Comparison of ENCODE assay signal across 8 cellular contexts in the genomic region with DNA sequence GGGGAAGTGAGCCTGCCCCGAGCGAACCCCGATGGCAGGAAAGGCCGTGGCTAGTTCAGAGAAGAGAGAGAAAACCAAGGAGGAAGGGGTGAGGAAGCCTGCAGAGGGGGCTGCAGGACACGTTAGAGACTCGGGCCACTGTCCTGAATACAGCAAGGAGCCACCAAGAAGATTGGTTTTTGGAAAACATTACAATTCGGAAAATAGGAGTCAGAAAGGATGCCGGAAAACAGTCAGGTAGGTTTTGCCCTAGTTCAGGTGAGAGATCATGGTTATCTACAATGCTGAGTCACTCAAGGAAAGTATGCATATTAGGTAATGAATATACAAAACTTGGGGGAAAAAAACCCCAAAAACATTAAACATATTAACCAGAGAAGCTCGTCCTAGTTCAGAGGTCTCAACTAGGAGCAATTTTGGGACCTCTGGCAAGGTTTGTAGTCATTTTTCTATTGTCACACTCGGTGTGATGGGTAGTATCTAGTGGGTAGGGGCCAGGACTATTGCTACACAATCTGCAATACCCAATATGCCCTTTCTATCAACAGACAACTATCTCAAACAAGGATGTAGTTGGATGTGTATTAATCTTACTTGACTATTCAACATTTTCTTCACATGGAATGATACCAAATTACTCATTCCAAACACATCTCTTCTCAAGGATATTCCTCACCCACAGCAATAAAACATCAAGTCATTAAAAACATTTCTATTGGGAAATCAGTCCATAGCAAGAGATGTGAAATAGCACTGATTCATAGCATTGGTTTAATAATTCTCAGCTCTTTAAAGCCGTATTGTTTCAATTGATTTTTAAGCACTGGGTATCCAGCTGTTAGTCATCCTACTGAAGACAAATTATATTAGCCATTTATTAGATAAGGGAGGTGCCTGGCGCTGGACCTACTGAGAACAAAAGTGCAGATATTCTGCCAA.
A peak's percentile ranks its signal among the peaks of the same experiment; 100 is the strongest.
DNase-seq lines count a peak whose midpoint lies in the region; ATAC-seq and TF ChIP-seq lines count a peak whose summit lies in the region.

No MANE protein-coding gene starts in this region.

- peak overlapping the region in 1 of 2 donors; percentile 72 for H3K4me3 Mint-ChIP-seq in CD14-positive monocyte

- H3K4me1 Mint-ChIP-seq in CD14-positive monocyte, result peaks cover 5% of the 10 kb centered on the region

- peaks cover 4 to 11% (median 9%) of the 10 kb centered on the region in 3 donors for H3K27me3 Mint-ChIP-seq in CD14-positive monocyte (ENCODE audit: low read depth in 3 of 3)

- TF ChIP-seq CTCF in CD14-positive monocyte (IDR thresholded peaks at IDR 0.05) (peak; percentile 48), breast epithelium (IDR thresholded peaks at IDR 0.05) (peak in 2 of 3 donors; percentile 21 to 32)

- peak overlapping the region in 1 of 7 donors; percentile 10 for H3K27ac Mint-ChIP-seq in CD14-positive monocyte

- H3K27ac ChIP-seq in breast epithelium, result peak overlapping the region; percentile 30 to 55

- no peak for TF ChIP-seq POLR2A in breast epithelium (IDR thresholded peaks at IDR 0.05)

- H3K36me3 ChIP-seq in breast epithelium, result no peaks in the 10 kb centered on the region

- intact Hi-C loops in CD14-positive monocyte (cut with micrococcal nuclease) (no loop called here), breast epithelium (cut with DNase I; ENCODE audit: low total_unique reads) (no loop called here)

- no peaks in the 10 kb centered on the region for H3K27me3 ChIP-seq in breast epithelium

- peaks cover 0 to 1% (median 0%) of the 10 kb centered on the region in 7 donors for H3K9me3 Mint-ChIP-seq in CD14-positive monocyte

- H3K4me1 ChIP-seq in breast epithelium, result no peaks in the 10 kb centered on the region

- no peak for DNase-seq in CD14-positive monocyte (ENCODE audit: low spot score)
- DNase-seq in T-helper 22 cell (ENCODE audit: low read depth), result peak; percentile 3
- DNase-seq in breast epithelium (ENCODE audit: low spot score in 2 of 2), result peak in 1 of 2 donors; percentile 45
- DNase-seq in left kidney (ENCODE audit: low read depth, low spot score), result peak; percentile 78
- DNase-seq in stimulated activated CD4-positive, alpha-beta T cell treated with anti-CD3 and anti-CD28 coated beads, Interleukin-4, amount 100 ng/mL, for 1 hour, result peak; percentile 42
- no peak for DNase-seq in amniotic stem cell (lab: John Stamatoyannopoulos, UW)

- peaks cover 0 to 1% of the 10 kb centered on the region in 2 donors for H3K36me3 Mint-ChIP-seq in CD14-positive monocyte

- ATAC-seq in HG03175 (IDR thresholded peaks at IDR 0.05; ENCODE audit: unreplicated experiment) (peak; percentile 41), GM21515 (IDR thresholded peaks at IDR 0.05; ENCODE audit: unreplicated experiment) (no peak)

- H3K9me3 ChIP-seq in breast epithelium, result no peaks in the 10 kb centered on the region

- H3K4me3 ChIP-seq in breast epithelium, result no peak overlapping the region

Comparison
In these comparisons a context has a peak if more than half of its experiments do, and no peak if none do; other contexts are left out.
1. DNase-seq: peak in T-helper 22 cell (single experiment), left kidney (single experiment) and stimulated activated CD4-positive, alpha-beta T cell treated with anti-CD3 and anti-CD28 coated beads, Interleukin-4, amount 100 ng/mL, for 1 hour (single experiment); none in CD14-positive monocyte (single experiment) and amniotic stem cell (single experiment).